ENCODE assay signal across 8 cellular contexts in the genomic region with DNA sequence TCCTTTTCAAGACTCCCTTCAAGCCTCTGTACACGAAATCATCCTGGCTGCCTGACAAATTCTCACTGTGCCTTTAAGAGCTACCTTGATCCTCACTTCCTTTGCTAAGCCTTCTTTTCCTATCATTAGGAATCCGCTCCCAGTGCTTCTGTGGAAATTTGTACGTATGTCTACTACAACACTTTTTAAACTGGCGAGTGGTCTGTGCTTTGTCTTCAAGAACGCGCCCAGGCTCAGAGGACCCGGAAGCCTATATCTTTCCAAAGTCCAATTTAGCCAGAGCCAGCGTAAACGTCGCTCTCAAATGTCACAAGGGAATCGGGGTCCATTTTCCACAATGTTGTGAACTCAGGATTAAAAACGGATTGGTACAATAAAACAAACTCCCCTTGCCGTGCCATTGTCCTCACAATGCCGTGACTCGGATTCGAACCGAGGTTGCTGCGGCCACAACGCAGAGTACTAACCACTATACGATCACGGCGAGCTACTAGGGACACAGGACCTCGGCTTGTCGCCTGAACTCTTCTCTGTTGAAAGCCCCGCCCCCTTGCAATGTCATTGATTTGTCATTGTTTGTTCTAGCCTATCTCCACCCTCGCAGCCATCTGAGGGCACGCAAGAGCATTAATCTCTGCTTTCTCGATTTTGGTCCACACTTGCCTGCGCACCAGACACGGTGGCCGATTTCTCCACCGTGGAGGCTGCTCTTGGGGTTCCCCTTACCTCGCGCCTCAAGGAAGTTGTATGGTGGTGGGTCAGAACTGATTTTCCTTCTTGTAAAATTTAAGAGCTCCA. TPM values are rescaled to one million over a fixed set of nuclear protein-coding genes. Genes with fewer than 3 reads are reported as not detected.
DNase-seq lines count a peak whose midpoint lies in the region; ATAC-seq and TF ChIP-seq lines count a peak whose summit lies in the region.

No MANE protein-coding gene starts in this region.

- DNase-seq in GM12864 (ENCODE audit: low read depth) (peak; percentile 89), NCI-H1436 (lab: John Stamatoyannopoulos, UW) (peak; percentile 90), SW 1271 (lab: John Stamatoyannopoulos, UW) (peak; percentile 85 to 93), adrenal gland (peak; percentile 95 to 100 (median 97)), right atrium auricular region (ENCODE audit: low spot score) (peak; percentile 99), putamen (ENCODE audit: low spot score) (peak; percentile 98), vagina (ENCODE audit: extremely low spot score in 2 of 2) (peak in 1 of 2 donors; percentile 99)

- H3K4me3 ChIP-seq in GM12864 (ENCODE audit: low read depth, low read length): peak overlapping the region; percentile 79
- peak overlapping the region in 3 of 4 donors; percentile 32 to 70 (median 40) for H3K4me3 ChIP-seq in adrenal gland
- H3K4me3 ChIP-seq in right atrium auricular region: peak overlapping the region; percentile 61 to 70
- H3K4me3 ChIP-seq in vagina: peak overlapping the region; percentile 57 to 61

- ATAC-seq in HG02678 (IDR thresholded peaks at IDR 0.05; ENCODE audit: unreplicated experiment): peak; percentile 47

- no peak for TF ChIP-seq CTCF in GM12864 (IDR thresholded peaks at IDR 0.05; ENCODE audit: low read depth, low read length, missing control alignments)
- TF ChIP-seq CTCF in adrenal gland (IDR thresholded peaks at IDR 0.05): no peak
- no peak for TF ChIP-seq CTCF in right atrium auricular region (IDR thresholded peaks at IDR 0.05)
- TF ChIP-seq CTCF in vagina (IDR thresholded peaks at IDR 0.05): no peak

- TF ChIP-seq POLR2A in adrenal gland (IDR thresholded peaks at IDR 0.05) (peak; percentile 91 to 93), vagina (IDR thresholded peaks at IDR 0.05) (peak in 1 of 2 donors; percentile 88)

- peak overlapping the region; percentile 93 to 99 (median 97) for H3K27ac ChIP-seq in adrenal gland
- H3K27ac ChIP-seq in right atrium auricular region: peak overlapping the region; percentile 98 to 100
- H3K27ac ChIP-seq in vagina: peak overlapping the region; percentile 99

- H3K27me3 ChIP-seq in adrenal gland (no peaks in the 10 kb centered on the region), right atrium auricular region (no peaks in the 10 kb centered on the region), vagina (no peaks in the 10 kb centered on the region)

- WGBS in adrenal gland, 4 donors: 0 to 1% (median 1%) methylated on average over 31 to 34 of the region's 34 CpGs

- no peaks in the 10 kb centered on the region for H3K36me3 ChIP-seq in adrenal gland (replicated peaks in 1 of 2)
- no peaks in the 10 kb centered on the region for H3K36me3 ChIP-seq in right atrium auricular region
- H3K36me3 ChIP-seq in vagina: no peaks in the 10 kb centered on the region

- intact Hi-C loops in adrenal gland (cut with DNase I): loop anchor here in 1 of 2 donors (5.0 kb wide), 1 partner anchor 33 kb away; no protein-coding TSS in a partner anchor
- intact Hi-C loops in vagina (cut with DNase I): loop anchor here (2.0 kb wide), 1 partner anchor 33 kb away; no protein-coding TSS in a partner anchor

- H3K4me1 ChIP-seq in adrenal gland (replicated peaks in 1 of 2) (peaks cover 7 to 8% of the 10 kb centered on the region in 2 donors), right atrium auricular region (peaks cover 0 to 2% of the 10 kb centered on the region in 2 donors), vagina (peaks cover 5% of the 10 kb centered on the region)

- no peaks in the 10 kb centered on the region for H3K9me3 ChIP-seq in adrenal gland (replicated peaks in 1 of 3)
- no peaks in the 10 kb centered on the region for H3K9me3 ChIP-seq in right atrium auricular region
- no peaks in the 10 kb centered on the region for H3K9me3 ChIP-seq in vagina

RNA-seq across cellular contexts. Expression of a gene that starts 12.4 kb away (rescaled TPM):
- total RNA-seq in adrenal gland (10 to 100 TPM; 10.6 to 23.4 (median 17.3) TPM), right atrium auricular region (10 to 100 TPM in 1 of 2 donors, 1 to 10 TPM in 1; 4.7 to 12.0 TPM), vagina (15.0 TPM)
- 10 to 100 TPM in 2 of 3 donors, 1 to 10 TPM in 1; 5.7 to 30.0 (median 19.2) TPM for polyA plus RNA-seq in adrenal gland

RNA-seq across cellular contexts. Expression of a gene that starts 51.8 kb away (rescaled TPM):
- total RNA-seq in adrenal gland (under 1 TPM in 4 of 8 donors, not detected in 4; 0.04 to 0.37 (median 0.17) TPM), right atrium auricular region (not detected), vagina (not detected)
- polyA plus RNA-seq in adrenal gland: under 1 TPM in 1 of 3 donors, not detected in 2; 0.03 TPM
